In the genomic region with DNA sequence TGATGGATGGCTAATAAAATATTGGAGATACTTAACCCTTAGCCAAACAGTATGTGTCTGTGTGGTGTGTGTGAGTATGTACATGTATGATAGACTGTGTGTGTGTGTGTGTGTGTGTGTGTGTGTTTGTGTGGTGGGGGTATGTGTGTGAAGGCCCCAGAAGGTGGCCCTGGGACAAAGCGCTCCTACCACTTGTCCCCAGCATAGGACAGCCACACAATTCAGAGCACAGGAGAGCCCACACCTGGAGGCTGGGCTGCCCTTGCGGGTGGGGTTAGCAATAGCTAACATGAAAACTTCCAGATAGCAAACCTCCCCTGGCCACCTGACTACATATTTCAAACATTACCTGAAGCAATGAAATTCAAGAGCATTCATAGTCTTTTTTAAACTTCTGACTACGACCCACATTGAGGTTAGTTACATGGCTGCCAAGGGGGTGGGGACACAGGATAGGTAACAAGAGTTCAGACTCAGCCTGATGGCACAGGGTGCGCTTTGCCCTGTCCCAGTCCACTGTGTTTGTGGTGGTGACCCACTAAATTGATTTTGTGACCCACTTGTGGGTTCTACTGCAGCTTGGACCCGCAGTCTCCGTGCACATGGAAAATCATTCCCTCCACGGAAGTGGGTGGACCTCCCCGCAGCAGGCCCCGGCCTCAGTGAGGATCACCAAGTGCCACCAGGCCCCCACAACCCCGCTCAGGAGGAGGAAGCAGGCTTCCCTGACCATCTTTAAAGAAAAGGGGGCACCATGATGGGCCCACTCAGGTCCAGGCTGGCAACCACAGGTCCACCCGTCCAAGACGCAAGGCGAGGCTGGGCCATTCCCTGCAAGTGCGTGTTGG, we compare ENCODE assay signal across 9 cellular contexts. TPM values are rescaled to one million over a fixed set of nuclear protein-coding genes. Genes with fewer than 3 reads are reported as not detected.
DNase-seq lines count a peak whose midpoint lies in the region; ATAC-seq and TF ChIP-seq lines count a peak whose summit lies in the region.
"Had no signal": no experiment of that assay in that cellular context is flagged by ENCODE, and none has a peak within 500 bp of the region (broad histone marks: within the 10 kb centered on the region; RNA-seq: fewer than 3 reads in every experiment).

No MANE protein-coding gene starts in this region.

- no peak overlapping the region for H3K9ac ChIP-seq in endodermal cell (ENCODE audit: extremely low read depth, low read length, poor library complexity, severe bottlenecking)

- H3K4me3 ChIP-seq in endodermal cell (ENCODE audit: low read length), result no peak overlapping the region
- peak overlapping the region; percentile 43 for H3K4me3 ChIP-seq in thymus (ENCODE audit: low read length)
- peak overlapping the region in 2 of 4 donors; percentile 43 to 58 for H3K4me3 ChIP-seq in tibial nerve

- H3K36me3 ChIP-seq in endodermal cell (ENCODE audit: control insufficient read depth, insufficient read depth, low read length) (no peaks in the 10 kb centered on the region), thymus (ENCODE audit: control insufficient read depth, insufficient read depth) (no peaks in the 10 kb centered on the region), tibial nerve (no peaks in the 10 kb centered on the region)

- ATAC-seq in activated naive CD8-positive, alpha-beta T cell treated with anti-CD3 and anti-CD28 coated beads, Interleukin-2, amount 50 U/mL, for 24 hours, result no peak
- ATAC-seq in naive B cell (ENCODE audit: low read depth in 2 of 2), result no peak

- no peaks in the 10 kb centered on the region for H3K9me3 Mint-ChIP-seq in activated naive CD8-positive, alpha-beta T cell (ENCODE audit: low read depth)
- no peaks in the 10 kb centered on the region for H3K9me3 Mint-ChIP-seq in activated naive CD8-positive, alpha-beta T cell treated with anti-CD3 and anti-CD28 coated beads, Interleukin-2, amount 50 U/mL, for 24 hours
- H3K9me3 Mint-ChIP-seq in endodermal cell (no peaks in the 10 kb centered on the region), naive B cell (no peaks in the 10 kb centered on the region)

- H3K36me3 Mint-ChIP-seq in activated naive CD8-positive, alpha-beta T cell, result peaks cover 1% of the 10 kb centered on the region
- H3K36me3 Mint-ChIP-seq in activated naive CD8-positive, alpha-beta T cell treated with anti-CD3 and anti-CD28 coated beads, Interleukin-2, amount 50 U/mL, for 24 hours (ENCODE audit: low read depth), result peaks cover 7% of the 10 kb centered on the region
- H3K36me3 Mint-ChIP-seq in endodermal cell (ENCODE audit: low read depth) (no peaks in the 10 kb centered on the region), naive B cell (peaks cover 0 to 7% of the 10 kb centered on the region in 2 donors)

- H3K4me3 Mint-ChIP-seq in activated naive CD8-positive, alpha-beta T cell, result peak overlapping the region; percentile 5
- no peak overlapping the region for H3K4me3 Mint-ChIP-seq in activated naive CD8-positive, alpha-beta T cell treated with anti-CD3 and anti-CD28 coated beads, Interleukin-2, amount 50 U/mL, for 24 hours
- H3K4me3 Mint-ChIP-seq in endodermal cell, result peak overlapping the region; percentile 52
- peak overlapping the region in 6 of 8 donors; percentile 3 to 64 (median 38) for H3K4me3 Mint-ChIP-seq in naive B cell

- no peak for DNase-seq in activated naive CD8-positive, alpha-beta T cell treated with anti-CD3 and anti-CD28 coated beads, Interleukin-2, amount 50 U/mL, for 24 hours
- DNase-seq in endodermal cell (peak; percentile 52), naive B cell (no peak), GM19240 (ENCODE audit: insufficient read length, low spot score) (no peak), tibial nerve (ENCODE audit: low spot score in 2 of 2) (no peak)
- no peak for DNase-seq in stimulated activated CD4-positive, alpha-beta T cell treated with anti-CD3 and anti-CD28 coated beads, Interleukin-2, amount 100 ng/mL, for 24 hours
- DNase-seq: stimulated activated CD4-positive, alpha-beta T cell treated with anti-CD3 and anti-CD28 coated beads, Interleukin-4, amount 100 ng/mL, for 1 hour had no signal

- no peaks in the 10 kb centered on the region for H3K9me3 ChIP-seq in endodermal cell (ENCODE audit: control insufficient read depth, low read length)
- H3K9me3 ChIP-seq in thymus (ENCODE audit: control insufficient read depth), result no peaks in the 10 kb centered on the region
- no peaks in the 10 kb centered on the region for H3K9me3 ChIP-seq in tibial nerve

- no peak for TF ChIP-seq EP300 in tibial nerve (IDR thresholded peaks at IDR 0.05)

- WGBS in endodermal cell (ENCODE audit: insufficient coverage in 1 of 2, insufficient read length in 1 of 2), 2 experiments, result 92% methylated on average over 10 to 14 of the region's 14 CpGs
- WGBS in thymus, result 97% methylated on average over 14 of the region's 14 CpGs
- WGBS in tibial nerve, 2 donors, result 87 to 98% methylated on average over 10 to 14 of the region's 14 CpGs

- H3K27me3 Mint-ChIP-seq in activated naive CD8-positive, alpha-beta T cell, result no peaks in the 10 kb centered on the region
- peaks cover 1% of the 10 kb centered on the region for H3K27me3 Mint-ChIP-seq in activated naive CD8-positive, alpha-beta T cell treated with anti-CD3 and anti-CD28 coated beads, Interleukin-2, amount 50 U/mL, for 24 hours
- H3K27me3 Mint-ChIP-seq in endodermal cell (ENCODE audit: insufficient read depth) (peaks cover 53% of the 10 kb centered on the region), naive B cell (no peaks in the 10 kb centered on the region)

- peaks cover 1% of the 10 kb centered on the region for H3K4me1 Mint-ChIP-seq in activated naive CD8-positive, alpha-beta T cell (ENCODE audit: low read depth)
- peaks cover 5% of the 10 kb centered on the region for H3K4me1 Mint-ChIP-seq in activated naive CD8-positive, alpha-beta T cell treated with anti-CD3 and anti-CD28 coated beads, Interleukin-2, amount 50 U/mL, for 24 hours
- peaks cover 4% of the 10 kb centered on the region for H3K4me1 Mint-ChIP-seq in endodermal cell
- H3K4me1 Mint-ChIP-seq in naive B cell, result peaks cover 9 to 26% (median 16%) of the 10 kb centered on the region in 3 donors

- H3K27me3 ChIP-seq in endodermal cell (ENCODE audit: control insufficient read depth, insufficient read depth, low read length, poor library complexity, severe bottlenecking), result peaks cover 39% of the 10 kb centered on the region
- peaks cover 7% of the 10 kb centered on the region for H3K27me3 ChIP-seq in thymus (ENCODE audit: control insufficient read depth, insufficient read depth)
- peaks cover 0 to 20% of the 10 kb centered on the region in 2 donors for H3K27me3 ChIP-seq in tibial nerve

- H3K4me1 ChIP-seq in endodermal cell (ENCODE audit: control insufficient read depth, insufficient read depth, low read length), result no peaks in the 10 kb centered on the region
- H3K4me1 ChIP-seq in thymus (ENCODE audit: control insufficient read depth, insufficient read depth, low read length), result peaks cover 8% of the 10 kb centered on the region
- peaks cover 0 to 49% (median 32%) of the 10 kb centered on the region in 4 donors for H3K4me1 ChIP-seq in tibial nerve

- H3K27ac Mint-ChIP-seq in activated naive CD8-positive, alpha-beta T cell, result no peak overlapping the region
- no peak overlapping the region for H3K27ac Mint-ChIP-seq in activated naive CD8-positive, alpha-beta T cell treated with anti-CD3 and anti-CD28 coated beads, Interleukin-2, amount 50 U/mL, for 24 hours
- H3K27ac Mint-ChIP-seq in endodermal cell, result no peak overlapping the region
- peak overlapping the region in 4 of 6 donors; percentile 9 to 79 (median 56) for H3K27ac Mint-ChIP-seq in naive B cell

- no peak for TF ChIP-seq POLR2A in tibial nerve (IDR thresholded peaks at IDR 0.05)

- TF ChIP-seq CTCF in endodermal cell (conservative IDR thresholded peaks at IDR 0.05) (no peak), tibial nerve (IDR thresholded peaks at IDR 0.05) (no peak)

- no peak overlapping the region for H3K27ac ChIP-seq in endodermal cell (ENCODE audit: low read depth, low read length)
- H3K27ac ChIP-seq in thymus (ENCODE audit: low read depth), result no peak overlapping the region
- no peak overlapping the region for H3K27ac ChIP-seq in tibial nerve

RNA-seq across cellular contexts. Expression of a gene that starts 34.8 kb away (rescaled TPM):
- under 1 TPM; 0.20 to 0.42 TPM for total RNA-seq in endodermal cell
- 0.21 TPM for polyA plus RNA-seq in endodermal cell (2013, experiment 1 of 2)
- 0.25 TPM for polyA plus RNA-seq in endodermal cell (2013, experiment 2 of 2)
- 1 to 10 TPM; 4.7 to 9.2 (median 7.3) TPM for polyA plus RNA-seq in naive B cell (ENCODE audit: low read depth in 6 of 6)
- polyA plus RNA-seq in thymus, result 5.8 TPM
- 1 to 10 TPM; 1.6 to 7.2 (median 3.1) TPM for total RNA-seq in tibial nerve

RNA-seq across cellular contexts. Expression of a gene that starts 50.0 kb away (rescaled TPM):
- total RNA-seq in endodermal cell (1 to 10 TPM; 1.3 to 1.9 TPM), tibial nerve (1 to 10 TPM; 4.9 to 6.9 (median 6.7) TPM)
- 0.21 TPM for polyA plus RNA-seq in endodermal cell (2013, experiment 1 of 2)
- polyA plus RNA-seq in endodermal cell (2013, experiment 2 of 2), result 0.54 TPM
- polyA plus RNA-seq in naive B cell (ENCODE audit: low read depth in 6 of 6) (1 to 10 TPM in 2 of 6 donors, under 1 TPM in 3, not detected in 1; 0.26 to 1.6 (median 0.85) TPM), thymus (0.25 TPM)

Comparison
In these comparisons a context has a peak if more than half of its experiments do, and no peak if none do; other contexts are left out.
1. H3K27ac Mint-ChIP-seq: peak in naive B cell (4 of 6); none in activated naive CD8-positive, alpha-beta T cell (single experiment), activated naive CD8-positive, alpha-beta T cell treated with anti-CD3 and anti-CD28 coated beads, Interleukin-2, amount 50 U/mL, for 24 hours (single experiment) and endodermal cell (single experiment).